In genomic region chr9:19381656-19382055, GRCh38 we compare ENCODE assay signal across 20 cellular contexts. TPM values are rescaled to one million over a fixed set of nuclear protein-coding genes. Genes with fewer than 3 reads are reported as not detected.
DNase-seq lines count a peak whose midpoint lies in the region; ATAC-seq and TF ChIP-seq lines count a peak whose summit lies in the region.
"Had no signal": no experiment of that assay in that cellular context is flagged by ENCODE, and none has a peak within 500 bp of the region (broad histone marks: within the 10 kb centered on the region; RNA-seq: fewer than 3 reads in every experiment).

No MANE protein-coding gene starts in this region.

- TF ChIP-seq CTCF in PC-9 (conservative IDR thresholded peaks at IDR 0.05) (no peak), hepatocyte (IDR thresholded peaks at IDR 0.05; ENCODE audit: poor library complexity) (no peak)

- DNase-seq in CD4-positive, alpha-beta memory T cell, result no peak
- peak; percentile 47 for DNase-seq in ELR (ENCODE audit: low read depth)
- no peak for DNase-seq in PC-9
- no peak for DNase-seq in hepatocyte (ENCODE audit: low spot score)
- no peak for DNase-seq in activated gamma-delta T cell treated with Interleukin-2 at 50 U/mL for 16 hours
- DNase-seq in amniotic stem cell (lab: John Stamatoyannopoulos, UW), result no peak
- DNase-seq: activated CD4-positive, alpha-beta T cell treated with anti-CD3 and anti-CD28 coated beads, Interleukin-2, amount 10 ng/mL, durations not matched to agents 24 days and 14 days; DMS153; effector CD4-positive, alpha-beta T cell; islet precursor cell; Kasumi-1; mammary epithelial cell; naive thymus-derived CD8-positive, alpha-beta T cell; NCI-H1436; SHP77 treated with DMSO at 0.1 percent for 48 hours; stimulated activated naive B cell treated with anti-CD40 and anti-IgM and Interleukin-4, amounts not matched to agents 10 μg/mL and 1 μg/mL and 100 μg/mL, for 72 hours; trophoblast cell had no signal

- H3K27ac Mint-ChIP-seq in CD4-positive, alpha-beta memory T cell, result peak overlapping the region in 4 of 7 donors; percentile 48 to 99 (median 98)

- H3K27ac ChIP-seq in CD4-positive, alpha-beta memory T cell (ENCODE audit: low read depth, low read length), result no peak overlapping the region
- H3K27ac ChIP-seq in PC-9, result 0 out of 2 replicates have a peak overlapping the region, but pooled peaks have one; percentile 94
- peak overlapping the region; percentile 96 for H3K27ac ChIP-seq in hepatocyte
- H3K27ac ChIP-seq: BLaER1 had no signal

- no peak overlapping the region for H3K4me3 ChIP-seq in CD4-positive, alpha-beta memory T cell (ENCODE audit: low read length in 2 of 2)
- H3K4me3 ChIP-seq in PC-9, result no peak overlapping the region
- no peak overlapping the region for H3K4me3 ChIP-seq in hepatocyte

- no peaks in the 10 kb centered on the region for H3K27me3 ChIP-seq in CD4-positive, alpha-beta memory T cell (ENCODE audit: insufficient read depth, low read length)
- H3K27me3 ChIP-seq in PC-9 (ENCODE audit: insufficient read depth, low read depth) (no peaks in the 10 kb centered on the region), hepatocyte (no peaks in the 10 kb centered on the region)
- H3K27me3 ChIP-seq: BLaER1 had no signal

- H3K4me1 ChIP-seq in CD4-positive, alpha-beta memory T cell (ENCODE audit: insufficient read depth, low read length), result peaks cover 36% of the 10 kb centered on the region
- H3K4me1 ChIP-seq in PC-9 (replicated peaks; ENCODE audit: insufficient read depth) (peaks cover 28% of the 10 kb centered on the region), hepatocyte (ENCODE audit: insufficient read depth) (peaks cover 17% of the 10 kb centered on the region)

- peaks cover 30% of the 10 kb centered on the region for H3F3A ChIP-seq in PC-9 (ENCODE audit: insufficient read depth, low read depth)

- CTCF ChIA-PET in CD4-positive, alpha-beta memory T cell (lab: Charles Lee; ENCODE audit: partially characterized antibody), result no interaction called here
- CTCF ChIA-PET in PC-9 (lab: Charles Lee), result no interaction called here

- peaks cover 36 to 44% (median 40%) of the 10 kb centered on the region in 4 donors for H3K4me1 Mint-ChIP-seq in CD4-positive, alpha-beta memory T cell

- H3K79me2 ChIP-seq in PC-9 (ENCODE audit: low read depth) (peaks cover 39% of the 10 kb centered on the region), hepatocyte (peaks cover 26% of the 10 kb centered on the region)

- peaks cover 0 to 5% (median 0%) of the 10 kb centered on the region in 8 donors for H3K9me3 Mint-ChIP-seq in CD4-positive, alpha-beta memory T cell
- H3K9me3 Mint-ChIP-seq: activated CD4-positive, alpha-beta T cell treated with anti-CD3 and anti-CD28 coated beads, Interleukin-2, amount 10 ng/mL, durations not matched to agents 24 days and 14 days; central memory CD8-positive, alpha-beta T cell; stimulated activated naive B cell treated with anti-CD40 and anti-IgM and Interleukin-4, amounts not matched to agents 10 μg/mL and 1 μg/mL and 100 μg/mL, for 72 hours had no signal

- no peaks in the 10 kb centered on the region for H3K9me3 ChIP-seq in CD4-positive, alpha-beta memory T cell (ENCODE audit: control insufficient read depth in 1 of 2, low read length in 2 of 2)
- H3K9me3 ChIP-seq in PC-9 (ENCODE audit: insufficient read depth, low read depth) (no peaks in the 10 kb centered on the region), hepatocyte (ENCODE audit: low read depth) (no peaks in the 10 kb centered on the region)
- H3K9me3 ChIP-seq: BLaER1 had no signal

- 98% methylated on average over 2 of the region's 2 CpGs for WGBS in hepatocyte (ENCODE audit: low lambda C conversion rate, missing lambda C conversion rate)

- intact Hi-C loops in CD4-positive, alpha-beta memory T cell (cut with micrococcal nuclease), result loop anchor here (5.0 to 10.0 kb wide), 2 partner anchors 57 to 1241 kb away; partner anchors contain the start of gene MLLT3
- intact Hi-C loops in PC-9 (cut with micrococcal nuclease; ENCODE audit: unreplicated experiment), result no loop called here

- H3K36me3 ChIP-seq in CD4-positive, alpha-beta memory T cell (ENCODE audit: insufficient read depth, low read length), result peaks cover 25% of the 10 kb centered on the region
- H3K36me3 ChIP-seq in PC-9 (ENCODE audit: low read depth), result peaks cover 30% of the 10 kb centered on the region
- no peaks in the 10 kb centered on the region for H3K36me3 ChIP-seq in hepatocyte (replicated peaks; ENCODE audit: insufficient read depth, low read depth)

- no peak for ATAC-seq in HG03095 (IDR thresholded peaks at IDR 0.05; ENCODE audit: unreplicated experiment)
- ATAC-seq: naive thymus-derived CD8-positive, alpha-beta T cell; stimulated activated naive B cell treated with anti-CD40 and anti-IgM and Interleukin-4, amounts not matched to agents 10 μg/mL and 1 μg/mL and 100 μg/mL, for 72 hours had no signal

- H3K4me2 ChIP-seq in PC-9 (peak overlapping the region; percentile 87; the same call in 1 of the 2 replicates), hepatocyte (no peak overlapping the region)

- H3K4me3 Mint-ChIP-seq in CD4-positive, alpha-beta memory T cell, result peak overlapping the region in 1 of 8 donors; percentile 98

- POLR2A ChIA-PET in CD4-positive, alpha-beta memory T cell (lab: Charles Lee; ENCODE audit: partially characterized antibody), result interaction anchor here (0.9 kb wide), 1 partner anchor 333 kb away, joined by 3 read pairs; the partner anchor contains the start of gene RRAGA
- POLR2A ChIA-PET in PC-9 (lab: Charles Lee; ENCODE audit: unreplicated experiment), result no interaction called here

- H3K36me3 Mint-ChIP-seq in CD4-positive, alpha-beta memory T cell, result peaks cover 26 to 33% of the 10 kb centered on the region in 2 donors

- no peaks in the 10 kb centered on the region for H3K9me2 ChIP-seq in PC-9 (ENCODE audit: insufficient read depth)
- H3K9me2 ChIP-seq in hepatocyte (replicated peaks; ENCODE audit: insufficient read depth), result no peaks in the 10 kb centered on the region

- BruUV-seq in PC-9 (replicated peaks; lab: Mats Ljungman, UMichigan), result no TSS peak

- H2AFZ ChIP-seq in PC-9 (no peak overlapping the region), hepatocyte (no peak overlapping the region)

- no peaks in the 10 kb centered on the region for H3K27me3 Mint-ChIP-seq in CD4-positive, alpha-beta memory T cell
- H3K27me3 Mint-ChIP-seq: activated CD4-positive, alpha-beta T cell treated with anti-CD3 and anti-CD28 coated beads, Interleukin-2, amount 10 ng/mL, durations not matched to agents 24 days and 14 days; naive thymus-derived CD8-positive, alpha-beta T cell had no signal

- H4K20me1 ChIP-seq in PC-9 (ENCODE audit: insufficient read depth) (peaks cover 22% of the 10 kb centered on the region), hepatocyte (ENCODE audit: insufficient read depth, poor library complexity, severe bottlenecking) (peaks cover 29% of the 10 kb centered on the region)

RNA-seq across cellular contexts. Expression of gene RPS6, which starts 1.6 kb away (rescaled TPM):
- total RNA-seq in CD4-positive, alpha-beta memory T cell, result 1,000 to 10,000 TPM; 3,774 to 4,063 TPM
- polyA plus RNA-seq in CD4-positive, alpha-beta memory T cell, result 1,000 to 10,000 TPM; 2,768 to 3,604 TPM
- total RNA-seq in PC-9 (2021), result 1,159 and 1,304 TPM in 2 replicates
- total RNA-seq in hepatocyte, result 1,650 and 1,680 TPM in 2 replicates
- 882 and 899 TPM in 2 replicates for polyA plus RNA-seq in hepatocyte

RNA-seq across cellular contexts. Expression of gene ACER2, which starts 27.2 kb away (rescaled TPM):
- 1 to 10 TPM; 5.9 to 6.0 TPM for total RNA-seq in CD4-positive, alpha-beta memory T cell
- polyA plus RNA-seq in CD4-positive, alpha-beta memory T cell, result under 1 TPM; 0.54 to 0.98 TPM
- total RNA-seq in PC-9 (2021) (3.8 and 4.3 TPM in 2 replicates), hepatocyte (6.3 and 6.6 TPM in 2 replicates)
- polyA plus RNA-seq in hepatocyte, result 1.1 and 1.3 TPM in 2 replicates
